ENCODE assay signal across 10 cellular contexts in genomic region chr14:55446833-55447232, GRCh38. TPM values are rescaled to one million over a fixed set of nuclear protein-coding genes. Genes with fewer than 3 reads are reported as not detected.
A peak's percentile ranks its signal among the peaks of the same experiment; 100 is the strongest.
DNase-seq lines count a peak whose midpoint lies in the region; ATAC-seq and TF ChIP-seq lines count a peak whose summit lies in the region.
"Had no signal": no experiment of that assay in that cellular context is flagged by ENCODE, and none has a peak within 500 bp of the region (broad histone marks: within the 10 kb centered on the region; RNA-seq: fewer than 3 reads in every experiment).

No MANE protein-coding gene starts in this region.

- H3K4me3 Mint-ChIP-seq in stimulated activated effector memory CD8-positive, alpha-beta T cell treated with anti-CD3 and anti-CD28 coated beads, Interleukin-12 subunit alpha, Interleukin-12 subunit beta, amount 100 ng/mL, for 72 hours: no peak overlapping the region
- H3K4me3 Mint-ChIP-seq: activated CD8-positive, alpha-beta T cell treated with anti-CD3 and anti-CD28 coated beads, Interleukin-2, amount 10 ng/mL, durations not matched to agents 7 days and 5 days; stimulated activated naive CD8-positive, alpha-beta T cell treated with anti-CD3 and anti-CD28 coated beads, Interleukin-15, Interleukin-2, amounts not matched to agents 100 ng/mL and 50 ng/mL, for 24 hours had no signal

- peak overlapping the region; percentile 51 for H3K9ac ChIP-seq in GM23248

- H3K9me3 ChIP-seq in GM23248 (ENCODE audit: low read depth): no peaks in the 10 kb centered on the region
- H3K9me3 ChIP-seq in Panc1 (ENCODE audit: control insufficient read depth, insufficient read depth, low read depth, low read length): no peaks in the 10 kb centered on the region
- H3K9me3 ChIP-seq in osteoblast (ENCODE audit: low read depth, low read length): no peaks in the 10 kb centered on the region

- no peaks in the 10 kb centered on the region for H3K9me2 ChIP-seq in GM23248 (ENCODE audit: insufficient read depth)

- H3K36me3 ChIP-seq in GM23248 (ENCODE audit: low read depth): no peaks in the 10 kb centered on the region
- H3K36me3 ChIP-seq in Panc1 (ENCODE audit: control insufficient read depth, insufficient read depth, low read length): no peaks in the 10 kb centered on the region
- no peaks in the 10 kb centered on the region for H3K36me3 ChIP-seq in osteoblast (ENCODE audit: insufficient read depth, low read length)

- H3K4me2 ChIP-seq in GM23248 (ENCODE audit: unreplicated experiment): peak overlapping the region; percentile 63
- peak overlapping the region; percentile 81 for H3K4me2 ChIP-seq in osteoblast (ENCODE audit: insufficient read depth, low read length)

- H3K27ac ChIP-seq in GM23248: peak overlapping the region; percentile 72
- H3K27ac ChIP-seq in Panc1 (ENCODE audit: low read length): peak overlapping the region; percentile 99
- peak overlapping the region; percentile 97 for H3K27ac ChIP-seq in osteoblast (ENCODE audit: low read depth, low read length)

- H3K4me3 ChIP-seq in GM23248 (peak overlapping the region; percentile 19), Panc1 (ENCODE audit: low read depth in 2 of 2, low read length in 2 of 2) (peak overlapping the region in 1 of 2 experiments; percentile 14; a peak in 2 of 4 replicates), osteoblast (ENCODE audit: insufficient read depth, low read length) (peak overlapping the region; percentile 42)

- CTCF ChIA-PET in Panc1 (lab: Charles Lee): interaction anchor here (0.6 to 1.5 kb wide), 7 partner anchors 8 to 831 kb away, joined by 3 to 7 read pairs (median 4); no protein-coding TSS in a partner anchor

- intact Hi-C loops in Panc1 (cut with micrococcal nuclease; ENCODE audit: unreplicated experiment): loop anchor here (5.0 kb wide), 1 partner anchor 140 kb away; no protein-coding TSS in a partner anchor

- no peaks in the 10 kb centered on the region for H3K36me3 Mint-ChIP-seq in stimulated activated effector memory CD8-positive, alpha-beta T cell treated with anti-CD3 and anti-CD28 coated beads, Interleukin-12 subunit alpha, Interleukin-12 subunit beta, amount 100 ng/mL, for 72 hours

- in situ Hi-C loops in GM23248 (cut with MboI) (loop anchor here (25.0 kb wide), 2 partner anchors 190 to 1040 kb away; no protein-coding TSS in a partner anchor), Panc1 (cut with HindIII; ENCODE audit: low pct_unique_long_range_greater_than_20kb, low sequenced_read_pairs) (no loop called here)

- no peaks in the 10 kb centered on the region for H3K9me3 Mint-ChIP-seq in stimulated activated effector memory CD8-positive, alpha-beta T cell treated with anti-CD3 and anti-CD28 coated beads, Interleukin-12 subunit alpha, Interleukin-12 subunit beta, amount 100 ng/mL, for 72 hours
- H3K9me3 Mint-ChIP-seq: stimulated activated naive CD8-positive, alpha-beta T cell treated with anti-CD3 and anti-CD28 coated beads, Interleukin-15, Interleukin-2, amounts not matched to agents 100 ng/mL and 50 ng/mL, for 24 hours had no signal

- peaks cover 31% of the 10 kb centered on the region for H3F3A ChIP-seq in GM23248 (ENCODE audit: insufficient read depth)

- H4K20me1 ChIP-seq in GM23248 (ENCODE audit: insufficient read depth) (no peaks in the 10 kb centered on the region), osteoblast (ENCODE audit: insufficient read depth, low read length) (no peaks in the 10 kb centered on the region)

- H3K27me3 ChIP-seq in GM23248 (replicated peaks; ENCODE audit: insufficient read depth): no peaks in the 10 kb centered on the region
- H3K27me3 ChIP-seq in Panc1 (ENCODE audit: control insufficient read depth, insufficient read depth, low read length): no peaks in the 10 kb centered on the region
- no peaks in the 10 kb centered on the region for H3K27me3 ChIP-seq in osteoblast (ENCODE audit: insufficient read depth, low read length)

- peak overlapping the region; percentile 62 for H2AFZ ChIP-seq in GM23248
- peak overlapping the region; percentile 81 for H2AFZ ChIP-seq in osteoblast (ENCODE audit: low read length)

- no peak for TF ChIP-seq CTCF in Panc1 (IDR thresholded peaks at IDR 0.05)
- no peak for TF ChIP-seq CTCF in osteoblast (IDR thresholded peaks at IDR 0.05; ENCODE audit: extremely low read depth, low read depth, low read length)

- peaks cover 31% of the 10 kb centered on the region for H3K4me1 ChIP-seq in GM23248 (ENCODE audit: insufficient read depth)
- peaks cover 59% of the 10 kb centered on the region for H3K4me1 ChIP-seq in Panc1 (ENCODE audit: control insufficient read depth, insufficient read depth, low read length)
- peaks cover 36% of the 10 kb centered on the region for H3K4me1 ChIP-seq in osteoblast (ENCODE audit: insufficient read depth, low read length)

- H3K79me2 ChIP-seq in GM23248 (ENCODE audit: insufficient read depth) (no peaks in the 10 kb centered on the region), osteoblast (ENCODE audit: insufficient read depth, low read length) (no peaks in the 10 kb centered on the region)

- WGBS in GM23248 (ENCODE audit: low coverage in 1 of 2, low lambda C conversion rate in 2 of 2, missing lambda C conversion rate in 2 of 2), 2 experiments: 30 to 31% methylated on average over 2 of the region's 2 CpGs

- H3K27ac Mint-ChIP-seq in stimulated activated effector memory CD8-positive, alpha-beta T cell treated with anti-CD3 and anti-CD28 coated beads, Interleukin-12 subunit alpha, Interleukin-12 subunit beta, amount 100 ng/mL, for 72 hours: no peak overlapping the region
- H3K27ac Mint-ChIP-seq: activated CD8-positive, alpha-beta T cell treated with anti-CD3 and anti-CD28 coated beads, Interleukin-2, amount 10 ng/mL, durations not matched to agents 7 days and 5 days; stimulated activated naive CD8-positive, alpha-beta T cell treated with anti-CD3 and anti-CD28 coated beads, Interleukin-15, Interleukin-2, amounts not matched to agents 100 ng/mL and 50 ng/mL, for 24 hours had no signal

- BruUV-seq in Panc1 (replicated peaks; lab: Mats Ljungman, UMichigan): no TSS peak

- peak; percentile 93 for DNase-seq in GM23248
- DNase-seq in Panc1 (ENCODE audit: low read depth, low spot score): no peak
- peak; percentile 69 for DNase-seq in dermis blood vessel endothelial cell
- peak; percentile 88 for DNase-seq in osteoblast (ENCODE audit: insufficient read length, low spot score, missing footprints)
- no peak for DNase-seq in anterior cingulate cortex (lab: John Stamatoyannopoulos, UW)
- DNase-seq in stimulated activated effector memory CD8-positive, alpha-beta T cell treated with anti-CD3 and anti-CD28 coated beads, Interleukin-12 subunit alpha, Interleukin-12 subunit beta, amount 100 ng/mL, for 72 hours (ENCODE audit: low spot score in 2 of 2): no peak
- no peak for DNase-seq in HuH-7 (ENCODE audit: low spot score)

- peaks cover 6% of the 10 kb centered on the region for H3K4me1 Mint-ChIP-seq in stimulated activated effector memory CD8-positive, alpha-beta T cell treated with anti-CD3 and anti-CD28 coated beads, Interleukin-12 subunit alpha, Interleukin-12 subunit beta, amount 100 ng/mL, for 72 hours

- ATAC-seq in Panc1: no peak
- ATAC-seq in stimulated activated effector memory CD8-positive, alpha-beta T cell treated with anti-CD3 and anti-CD28 coated beads, Interleukin-12 subunit alpha, Interleukin-12 subunit beta, amount 100 ng/mL, for 72 hours: no peak
- ATAC-seq in HG03571 (IDR thresholded peaks at IDR 0.05; ENCODE audit: unreplicated experiment): no peak
- ATAC-seq: activated CD8-positive, alpha-beta T cell treated with anti-CD3 and anti-CD28 coated beads, Interleukin-2, amount 10 ng/mL, durations not matched to agents 7 days and 5 days had no signal

- POLR2A ChIA-PET in Panc1 (lab: Charles Lee): interaction anchor here (0.6 kb wide), 1 partner anchor 28 kb away, joined by 3 read pairs; no protein-coding TSS in a partner anchor

RNA-seq across cellular contexts. Expression of gene TBPL2, which starts 6.4 kb away (rescaled TPM):
- not detected in 2 replicates for total RNA-seq in GM23248 (2014; rRNA removed; shearing (Covaris generic))
- polyA plus RNA-seq in GM23248 (2016; fragmentation: Nextera tagmentation; extraction: Ambion mirVana): not detected in 2 replicates
- not detected for total RNA-seq in Panc1 (2021; ENCODE audit: unreplicated experiment)
- polyA plus RNA-seq in Panc1 (2012; ENCODE audit: insufficient read length): not detected
- total RNA-seq in dermis blood vessel endothelial cell: not detected in 2 replicates
- not detected in 2 replicates for total RNA-seq in osteoblast
- total RNA-seq: activated CD8-positive, alpha-beta T cell treated with anti-CD3 and anti-CD28 coated beads, Interleukin-2, amount 10 ng/mL, durations not matched to agents 7 days and 5 days had no signal

RNA-seq across cellular contexts. Expression of gene ATG14, which starts 35.2 kb away (rescaled TPM):
- 14.7 and 14.9 TPM in 2 replicates for total RNA-seq in GM23248 (2014; rRNA removed; shearing (Covaris generic))
- polyA plus RNA-seq in GM23248 (2016; fragmentation: Nextera tagmentation; extraction: Ambion mirVana): 3.8 TPM in 2 replicates
- total RNA-seq in Panc1 (2021; ENCODE audit: unreplicated experiment) (7.1 TPM), dermis blood vessel endothelial cell (15.7 and 17.4 TPM in 2 replicates), osteoblast (21.7 and 24.5 TPM in 2 replicates)
- 3.3 TPM for polyA plus RNA-seq in Panc1 (2012; ENCODE audit: insufficient read length)

Comparison
In these comparisons a context has a peak if more than half of its experiments do, and no peak if none do; other contexts are left out.
1. DNase-seq: peak in GM23248 (single experiment), dermis blood vessel endothelial cell (single experiment) and osteoblast (single experiment); none in Panc1 (single experiment), anterior cingulate cortex (0 of 58), stimulated activated effector memory CD8-positive, alpha-beta T cell treated with anti-CD3 and anti-CD28 coated beads, Interleukin-12 subunit alpha, Interleukin-12 subunit beta, amount 100 ng/mL, for 72 hours (0 of 2) and HuH-7 (single experiment).
2. Peak in every context shown above with its lines, with median percentiles within 50 percentile points of each other: H3K27ac ChIP-seq.